ENCODE assay signal across 31 cellular contexts in genomic region chr10:70412356-70412755, GRCh38. TPM values are rescaled to one million over a fixed set of nuclear protein-coding genes. Genes with fewer than 3 reads are reported as not detected.
DNase-seq lines count a peak whose midpoint lies in the region; ATAC-seq and TF ChIP-seq lines count a peak whose summit lies in the region.
"Had no signal": no experiment of that assay in that cellular context is flagged by ENCODE, and none has a peak within 500 bp of the region (broad histone marks: within the 10 kb centered on the region; RNA-seq: fewer than 3 reads in every experiment).

No MANE protein-coding gene starts in this region.

- H3K27ac ChIP-seq in endodermal cell (ENCODE audit: low read depth, low read length) (no peak overlapping the region), subcutaneous abdominal adipose tissue (ENCODE audit: low read depth, low read length) (peak overlapping the region; percentile 14), uterus (no peak overlapping the region)
- H3K27ac ChIP-seq: GM23248 had no signal

- peak overlapping the region; percentile 46 for H3K27ac Mint-ChIP-seq in activated naive CD8-positive, alpha-beta T cell
- H3K27ac Mint-ChIP-seq in activated naive CD8-positive, alpha-beta T cell treated with anti-CD3 and anti-CD28 coated beads, Interleukin-2, amount 50 U/mL, for 24 hours, result no peak overlapping the region
- H3K27ac Mint-ChIP-seq in endodermal cell, result peak overlapping the region; percentile 68
- H3K27ac Mint-ChIP-seq: HFFc6 had no signal

- peaks cover 33% of the 10 kb centered on the region for H3K4me1 ChIP-seq in Loucy (ENCODE audit: insufficient read depth, low read length, poor library complexity, severe bottlenecking)
- H3K4me1 ChIP-seq in endodermal cell (ENCODE audit: control insufficient read depth, insufficient read depth, low read length), result no peaks in the 10 kb centered on the region
- peaks cover 3 to 53% (median 39%) of the 10 kb centered on the region in 5 donors for H3K4me1 ChIP-seq in subcutaneous abdominal adipose tissue (ENCODE audit: control insufficient read depth in 5 of 5, insufficient read depth in 5 of 5, low read length in 5 of 5)
- H3K4me1 ChIP-seq in uterus, result peaks cover 0 to 4% of the 10 kb centered on the region in 2 donors
- H3K4me1 ChIP-seq: BE2C had no signal

- H3K9me2 ChIP-seq in Loucy (replicated peaks; ENCODE audit: low read depth, low read length), result no peaks in the 10 kb centered on the region
- H3K9me2 ChIP-seq: SK-N-SH had no signal

- WGBS in endodermal cell (ENCODE audit: insufficient coverage in 1 of 2, insufficient read length in 1 of 2), 2 experiments, result 94% methylated on average over 4 of the region's 4 CpGs; no CpG with 5 or more reads in 1 of the 2 experiments

- no peak overlapping the region for H3K9ac ChIP-seq in Loucy (ENCODE audit: low read depth, low read length, poor library complexity, severe bottlenecking)
- no peak overlapping the region for H3K9ac ChIP-seq in endodermal cell (ENCODE audit: extremely low read depth, low read length, poor library complexity, severe bottlenecking)
- H3K9ac ChIP-seq in subcutaneous abdominal adipose tissue (ENCODE audit: low read length in 5 of 5), result no peak overlapping the region
- H3K9ac ChIP-seq: GM23248, SK-N-SH had no signal

- TF ChIP-seq POLR2A in uterus (IDR thresholded peaks at IDR 0.05), result no peak

- H3K36me3 Mint-ChIP-seq in activated naive CD8-positive, alpha-beta T cell, result peaks cover 8% of the 10 kb centered on the region
- H3K36me3 Mint-ChIP-seq in activated naive CD8-positive, alpha-beta T cell treated with anti-CD3 and anti-CD28 coated beads, Interleukin-2, amount 50 U/mL, for 24 hours (ENCODE audit: low read depth), result peaks cover 20% of the 10 kb centered on the region
- H3K36me3 Mint-ChIP-seq in endodermal cell (ENCODE audit: low read depth), result peaks cover 33% of the 10 kb centered on the region

- H3K4me2 ChIP-seq in Loucy (ENCODE audit: low read depth, low read length, poor library complexity, severe bottlenecking), result peak overlapping the region; percentile 60
- H3K4me2 ChIP-seq: SK-N-SH had no signal

- no peak overlapping the region for H3K4me3 Mint-ChIP-seq in activated naive CD8-positive, alpha-beta T cell
- no peak overlapping the region for H3K4me3 Mint-ChIP-seq in activated naive CD8-positive, alpha-beta T cell treated with anti-CD3 and anti-CD28 coated beads, Interleukin-2, amount 50 U/mL, for 24 hours
- H3K4me3 Mint-ChIP-seq in endodermal cell, result no peak overlapping the region
- H3K4me3 Mint-ChIP-seq: CD14-positive monocyte, H9, HFFc6 had no signal

- no peaks in the 10 kb centered on the region for H3K27me3 ChIP-seq in Loucy (ENCODE audit: insufficient read depth, low read length, poor library complexity, severe bottlenecking)
- H3K27me3 ChIP-seq in endodermal cell (ENCODE audit: control insufficient read depth, insufficient read depth, low read length, poor library complexity, severe bottlenecking), result no peaks in the 10 kb centered on the region
- no peaks in the 10 kb centered on the region for H3K27me3 ChIP-seq in subcutaneous abdominal adipose tissue (ENCODE audit: control insufficient read depth in 5 of 5, insufficient read depth in 4 of 5, low read length in 5 of 5)
- no peaks in the 10 kb centered on the region for H3K27me3 ChIP-seq in uterus
- H3K27me3 ChIP-seq: BE2C had no signal

- H3F3A ChIP-seq in Loucy (ENCODE audit: low read depth), result no peaks in the 10 kb centered on the region

- H3K79me2 ChIP-seq in Loucy (ENCODE audit: insufficient read depth, low read length), result peaks cover 86% of the 10 kb centered on the region

- no peaks in the 10 kb centered on the region for H3K27me3 Mint-ChIP-seq in activated naive CD8-positive, alpha-beta T cell
- no peaks in the 10 kb centered on the region for H3K27me3 Mint-ChIP-seq in activated naive CD8-positive, alpha-beta T cell treated with anti-CD3 and anti-CD28 coated beads, Interleukin-2, amount 50 U/mL, for 24 hours
- no peaks in the 10 kb centered on the region for H3K27me3 Mint-ChIP-seq in endodermal cell (ENCODE audit: insufficient read depth)

- H3K9me3 ChIP-seq in Loucy (ENCODE audit: insufficient read depth, low read depth, low read length), result no peaks in the 10 kb centered on the region
- no peaks in the 10 kb centered on the region for H3K9me3 ChIP-seq in endodermal cell (ENCODE audit: control insufficient read depth, low read length)
- no peaks in the 10 kb centered on the region for H3K9me3 ChIP-seq in subcutaneous abdominal adipose tissue (ENCODE audit: control insufficient read depth in 5 of 5, low read length in 5 of 5)
- H3K9me3 ChIP-seq in uterus, result no peaks in the 10 kb centered on the region
- H3K9me3 ChIP-seq: BE2C, SK-N-SH had no signal

- DNase-seq in activated naive CD8-positive, alpha-beta T cell treated with anti-CD3 and anti-CD28 coated beads, Interleukin-2, amount 50 U/mL, for 24 hours, result no peak
- DNase-seq in endodermal cell (no peak), NCI-H1105 treated with DMSO at 0.1 percent for 48 hours (lab: John Stamatoyannopoulos, UW) (no peak), uterus (no peak)
- no peak for DNase-seq in activated effector memory CD4-positive, alpha-beta T cell treated with anti-CD3 and anti-CD28 coated beads, Interleukin-2, amount 50 U/mL, for 16 hours
- DNase-seq: 8988T, ACHN, BE2C, COR-L47, DMS53, GM23248, H9, HFFc6, KBM-7, MM.1S, NCI-H1417, NCI-H1694, NCI-H2029 treated with DMSO at 0.1 percent for 48 hours, NCI-H2227 treated with DMSO at 0.1 percent for 48 hours, NCI-H526 treated with DMSO at 0.1 percent for 48 hours, SIG-M5, SK-N-SH, SW 1271 had no signal

- intact Hi-C loops in uterus (cut with DNase I; ENCODE audit: low total_unique reads), result no loop called here

- peaks cover 64% of the 10 kb centered on the region for H3K4me1 Mint-ChIP-seq in activated naive CD8-positive, alpha-beta T cell (ENCODE audit: low read depth)
- peaks cover 60% of the 10 kb centered on the region for H3K4me1 Mint-ChIP-seq in activated naive CD8-positive, alpha-beta T cell treated with anti-CD3 and anti-CD28 coated beads, Interleukin-2, amount 50 U/mL, for 24 hours
- H3K4me1 Mint-ChIP-seq in endodermal cell, result peaks cover 12% of the 10 kb centered on the region

- H2AFZ ChIP-seq in Loucy (ENCODE audit: low read length), result no peak overlapping the region
- H2AFZ ChIP-seq: GM23248 had no signal

- TF ChIP-seq CTCF in Loucy (conservative IDR thresholded peaks at IDR 0.05; ENCODE audit: low read length), result no peak
- no peak for TF ChIP-seq CTCF in endodermal cell (conservative IDR thresholded peaks at IDR 0.05)
- no peak for TF ChIP-seq CTCF in uterus (IDR thresholded peaks at IDR 0.05)

- no peak for ATAC-seq in activated naive CD8-positive, alpha-beta T cell treated with anti-CD3 and anti-CD28 coated beads, Interleukin-2, amount 50 U/mL, for 24 hours
- ATAC-seq: Panc1 had no signal

- H3K4me3 ChIP-seq in Loucy (ENCODE audit: low read length, poor library complexity, severe bottlenecking) (no peak overlapping the region), endodermal cell (ENCODE audit: low read length) (no peak overlapping the region), subcutaneous abdominal adipose tissue (ENCODE audit: low read depth in 1 of 5, low read length in 5 of 5) (no peak overlapping the region), uterus (no peak overlapping the region)
- H3K4me3 ChIP-seq: GM23248 had no signal

- no peaks in the 10 kb centered on the region for H3K36me3 ChIP-seq in Loucy (ENCODE audit: insufficient read depth, low read length)
- peaks cover 44% of the 10 kb centered on the region for H3K36me3 ChIP-seq in endodermal cell (ENCODE audit: control insufficient read depth, insufficient read depth, low read length)
- peaks cover 0 to under 1% (median 0%) of the 10 kb centered on the region in 5 donors for H3K36me3 ChIP-seq in subcutaneous abdominal adipose tissue (ENCODE audit: control insufficient read depth in 5 of 5, insufficient read depth in 5 of 5, low read length in 5 of 5)
- no peaks in the 10 kb centered on the region for H3K36me3 ChIP-seq in uterus

- peaks cover 69% of the 10 kb centered on the region for H4K20me1 ChIP-seq in Loucy (ENCODE audit: insufficient read depth, low read length, poor library complexity, severe bottlenecking)

- H3K9me3 Mint-ChIP-seq in activated naive CD8-positive, alpha-beta T cell (ENCODE audit: low read depth), result no peaks in the 10 kb centered on the region
- H3K9me3 Mint-ChIP-seq in activated naive CD8-positive, alpha-beta T cell treated with anti-CD3 and anti-CD28 coated beads, Interleukin-2, amount 50 U/mL, for 24 hours, result no peaks in the 10 kb centered on the region
- H3K9me3 Mint-ChIP-seq in endodermal cell, result peaks cover 9% of the 10 kb centered on the region
- H3K9me3 Mint-ChIP-seq: CD14-positive monocyte, HFFc6 had no signal

RNA-seq across cellular contexts. Expression of gene EIF4EBP2, which starts 8.4 kb away (rescaled TPM):
- total RNA-seq in endodermal cell (100 to 1,000 TPM; 103 to 119 TPM), uterus (10 to 100 TPM; 26.9 to 70.3 (median 46.3) TPM)
- polyA plus RNA-seq in endodermal cell (2013, experiment 1 of 2), result 85.9 TPM
- polyA plus RNA-seq in endodermal cell (2013, experiment 2 of 2), result 81.0 TPM

RNA-seq across cellular contexts. Expression of gene NODAL, which starts 29.1 kb away (rescaled TPM):
- total RNA-seq in endodermal cell (10 to 100 TPM; 18.2 to 71.0 TPM), uterus (not detected)
- 36.1 TPM for polyA plus RNA-seq in endodermal cell (2013, experiment 1 of 2)
- polyA plus RNA-seq in endodermal cell (2013, experiment 2 of 2), result 39.2 TPM
- total RNA-seq: Daoy, G401, GM23248, HFFc6, NCI-H460 had no signal
- polyA plus RNA-seq: CD14-positive monocyte, GM23248, SK-N-SH had no signal

RNA-seq across cellular contexts. Expression of gene LRRC20, which starts 29.9 kb away (rescaled TPM):
- 10 to 100 TPM; 12.9 to 23.0 TPM for total RNA-seq in endodermal cell
- 29.4 TPM for polyA plus RNA-seq in endodermal cell (2013, experiment 1 of 2)
- 29.1 TPM for polyA plus RNA-seq in endodermal cell (2013, experiment 2 of 2)
- total RNA-seq in uterus, result 10 to 100 TPM in 1 of 4 donors, 1 to 10 TPM in 2, under 1 TPM in 1; 0.29 to 12.1 (median 3.8) TPM

Comparison
In these comparisons a context has a peak if more than half of its experiments do, and no peak if none do; other contexts are left out.
1. RNA of gene NODAL, which starts 29.1 kb away (total RNA-seq): 18.2 to 71.0 TPM in endodermal cell; not detected in uterus; every median in the first group is over 10 times any median in the second.